1 cellular context compared by ENCODE assay signal in the genomic region with DNA sequence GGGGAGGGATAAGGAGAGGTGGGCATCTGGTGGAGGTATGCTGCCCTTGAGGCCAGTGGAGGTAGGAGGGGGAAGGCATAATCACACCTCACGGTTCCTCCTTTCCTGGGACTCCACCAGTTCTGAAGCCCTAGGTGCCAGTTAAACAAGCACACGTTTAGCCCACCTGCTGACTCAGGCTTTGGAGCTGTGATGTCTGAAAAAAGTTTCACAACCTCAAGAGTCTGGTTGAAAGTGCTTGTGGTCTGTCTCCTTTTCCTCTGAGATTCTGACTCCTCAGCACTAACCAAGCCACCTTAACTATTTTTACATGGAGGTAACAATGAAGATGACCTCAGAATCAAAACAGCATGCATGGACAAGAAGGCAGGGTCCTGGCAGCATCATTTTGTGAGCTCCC.
TF ChIP-seq lines count a peak whose summit lies in the region.

No MANE protein-coding gene starts in this region.

TF ChIP-seq in HepG2, 621 proteins besides CTCF, POLR2A, EP300 and RAD21 (continued from another document):
- TF ChIP-seq, protein P1, sequence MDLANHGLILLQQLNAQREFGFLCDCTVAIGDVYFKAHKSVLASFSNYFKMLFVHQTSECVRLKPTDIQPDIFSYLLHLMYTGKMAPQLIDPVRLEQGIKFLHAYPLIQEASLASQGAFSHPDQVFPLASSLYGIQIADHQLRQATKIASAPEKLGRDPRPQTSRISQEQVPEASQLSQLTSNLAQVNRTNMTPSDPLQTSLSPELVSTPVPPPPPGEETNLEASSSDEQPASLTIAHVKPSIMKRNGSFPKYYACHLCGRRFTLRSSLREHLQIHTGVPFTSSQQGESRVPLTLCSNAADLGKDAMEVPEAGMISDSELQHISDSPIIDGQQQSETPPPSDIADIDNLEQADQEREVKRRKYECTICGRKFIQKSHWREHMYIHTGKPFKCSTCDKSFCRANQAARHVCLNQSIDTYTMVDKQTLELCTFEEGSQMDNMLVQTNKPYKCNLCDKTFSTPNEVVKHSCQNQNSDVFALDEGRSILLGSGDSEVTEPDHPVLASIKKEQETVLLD (CRISPR knock-in tag; IDR thresholded peaks at IDR 0.05; ENCODE audit: low read depth): no peak
- TF ChIP-seq TAF1 (CRISPR knock-in tag; IDR thresholded peaks at IDR 0.05) (no peak), ZNF225 (CRISPR knock-in tag; IDR thresholded peaks at IDR 0.05) (no peak), ZNF17 (CRISPR knock-in tag; IDR thresholded peaks at IDR 0.05) (no peak), NFKB2 (CRISPR knock-in tag; IDR thresholded peaks at IDR 0.05; ENCODE audit: borderline replicate concordance) (no peak), AKAP8 (CRISPR knock-in tag; IDR thresholded peaks at IDR 0.05) (no peak), KAT8 (CRISPR knock-in tag; IDR thresholded peaks at IDR 0.05) (no peak), RORA (CRISPR knock-in tag; IDR thresholded peaks at IDR 0.05) (no peak), ZNF350 (CRISPR knock-in tag; IDR thresholded peaks at IDR 0.05; ENCODE audit: borderline replicate concordance, low read depth) (no peak)
- TF ChIP-seq, protein P2, sequence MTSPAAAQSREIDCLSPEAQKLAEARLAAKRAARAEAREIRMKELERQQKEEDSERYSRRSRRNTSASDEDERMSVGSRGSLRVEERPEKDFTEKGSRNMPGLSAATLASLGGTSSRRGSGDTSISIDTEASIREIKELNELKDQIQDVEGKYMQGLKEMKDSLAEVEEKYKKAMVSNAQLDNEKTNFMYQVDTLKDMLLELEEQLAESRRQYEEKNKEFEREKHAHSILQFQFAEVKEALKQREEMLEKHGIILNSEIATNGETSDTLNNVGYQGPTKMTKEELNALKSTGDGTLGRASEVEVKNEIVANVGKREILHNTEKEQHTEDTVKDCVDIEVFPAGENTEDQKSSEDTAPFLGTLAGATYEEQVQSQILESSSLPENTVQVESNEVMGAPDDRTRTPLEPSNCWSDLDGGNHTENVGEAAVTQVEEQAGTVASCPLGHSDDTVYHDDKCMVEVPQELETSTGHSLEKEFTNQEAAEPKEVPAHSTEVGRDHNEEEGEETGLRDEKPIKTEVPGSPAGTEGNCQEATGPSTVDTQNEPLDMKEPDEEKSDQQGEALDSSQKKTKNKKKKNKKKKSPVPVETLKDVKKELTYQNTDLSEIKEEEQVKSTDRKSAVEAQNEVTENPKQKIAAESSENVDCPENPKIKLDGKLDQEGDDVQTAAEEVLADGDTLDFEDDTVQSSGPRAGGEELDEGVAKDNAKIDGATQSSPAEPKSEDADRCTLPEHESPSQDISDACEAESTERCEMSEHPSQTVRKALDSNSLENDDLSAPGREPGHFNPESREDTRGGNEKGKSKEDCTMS (CRISPR knock-in tag; conservative IDR thresholded peaks at IDR 0.05): no peak
- TF ChIP-seq, protein P3, sequence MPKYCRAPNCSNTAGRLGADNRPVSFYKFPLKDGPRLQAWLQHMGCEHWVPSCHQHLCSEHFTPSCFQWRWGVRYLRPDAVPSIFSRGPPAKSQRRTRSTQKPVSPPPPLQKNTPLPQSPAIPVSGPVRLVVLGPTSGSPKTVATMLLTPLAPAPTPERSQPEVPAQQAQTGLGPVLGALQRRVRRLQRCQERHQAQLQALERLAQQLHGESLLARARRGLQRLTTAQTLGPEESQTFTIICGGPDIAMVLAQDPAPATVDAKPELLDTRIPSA (CRISPR knock-in tag; IDR thresholded peaks at IDR 0.05; ENCODE audit: borderline replicate concordance): no peak
- TF ChIP-seq, protein P4, sequence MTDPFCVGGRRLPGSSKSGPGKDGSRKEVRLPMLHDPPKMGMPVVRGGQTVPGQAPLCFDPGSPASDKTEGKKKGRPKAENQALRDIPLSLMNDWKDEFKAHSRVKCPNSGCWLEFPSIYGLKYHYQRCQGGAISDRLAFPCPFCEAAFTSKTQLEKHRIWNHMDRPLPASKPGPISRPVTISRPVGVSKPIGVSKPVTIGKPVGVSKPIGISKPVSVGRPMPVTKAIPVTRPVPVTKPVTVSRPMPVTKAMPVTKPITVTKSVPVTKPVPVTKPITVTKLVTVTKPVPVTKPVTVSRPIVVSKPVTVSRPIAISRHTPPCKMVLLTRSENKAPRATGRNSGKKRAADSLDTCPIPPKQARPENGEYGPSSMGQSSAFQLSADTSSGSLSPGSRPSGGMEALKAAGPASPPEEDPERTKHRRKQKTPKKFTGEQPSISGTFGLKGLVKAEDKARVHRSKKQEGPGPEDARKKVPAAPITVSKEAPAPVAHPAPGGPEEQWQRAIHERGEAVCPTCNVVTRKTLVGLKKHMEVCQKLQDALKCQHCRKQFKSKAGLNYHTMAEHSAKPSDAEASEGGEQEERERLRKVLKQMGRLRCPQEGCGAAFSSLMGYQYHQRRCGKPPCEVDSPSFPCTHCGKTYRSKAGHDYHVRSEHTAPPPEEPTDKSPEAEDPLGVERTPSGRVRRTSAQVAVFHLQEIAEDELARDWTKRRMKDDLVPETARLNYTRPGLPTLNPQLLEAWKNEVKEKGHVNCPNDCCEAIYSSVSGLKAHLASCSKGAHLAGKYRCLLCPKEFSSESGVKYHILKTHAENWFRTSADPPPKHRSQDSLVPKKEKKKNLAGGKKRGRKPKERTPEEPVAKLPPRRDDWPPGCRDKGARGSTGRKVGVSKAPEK (CRISPR knock-in tag; IDR thresholded peaks at IDR 0.05; ENCODE audit: borderline replicate concordance): no peak
- TF ChIP-seq, protein P5, sequence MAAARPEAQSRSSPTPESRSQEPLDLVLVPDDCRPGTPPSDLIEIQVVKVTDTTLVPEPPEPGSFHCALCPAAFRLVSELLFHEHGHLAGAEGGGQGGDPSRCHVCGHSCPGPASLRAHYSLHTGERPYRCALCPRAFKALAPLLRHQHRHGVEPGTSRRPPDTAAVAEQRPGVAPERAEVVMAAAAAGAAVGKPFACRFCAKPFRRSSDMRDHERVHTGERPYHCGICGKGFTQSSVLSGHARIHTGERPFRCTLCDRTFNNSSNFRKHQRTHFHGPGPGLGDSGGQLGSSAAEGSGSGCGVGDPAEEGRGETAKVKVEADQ (CRISPR knock-in tag; IDR thresholded peaks at IDR 0.05; ENCODE audit: borderline replicate concordance): no peak
